Comparison of ENCODE assay signal across 8 cellular contexts in genomic region chr1:15524283-15525042, GRCh38. TPM values are rescaled to one million over a fixed set of nuclear protein-coding genes. Genes with fewer than 3 reads are reported as not detected.
DNase-seq lines count a peak whose midpoint lies in the region; ATAC-seq and TF ChIP-seq lines count a peak whose summit lies in the region.

No MANE protein-coding gene starts in this region.

- H3K27ac ChIP-seq in mucosa of rectum (ENCODE audit: low read depth in 2 of 2, low read length in 2 of 2), result peak overlapping the region; percentile 99

- peaks cover 56% of the 10 kb centered on the region for H3K4me1 Mint-ChIP-seq in activated T-cell treated with anti-CD3 and anti-CD28 coated beads, Interleukin-2, amount 50 U/mL, for 24 hours (ENCODE audit: low read depth)

- ATAC-seq in GM21619 (IDR thresholded peaks at IDR 0.05; ENCODE audit: unreplicated experiment), result peak; percentile 35

- peak overlapping the region; percentile 84 for H3K4me3 ChIP-seq in Jurkat, Clone E6-1 (ENCODE audit: low read length)
- peak overlapping the region; percentile 82 to 86 for H3K4me3 ChIP-seq in mucosa of rectum (ENCODE audit: low read length in 2 of 2)

- peak overlapping the region; percentile 91 for H3K4me3 Mint-ChIP-seq in activated T-cell treated with anti-CD3 and anti-CD28 coated beads, Interleukin-2, amount 50 U/mL, for 24 hours

- peaks cover 4% of the 10 kb centered on the region for H3K36me3 Mint-ChIP-seq in activated T-cell treated with anti-CD3 and anti-CD28 coated beads, Interleukin-2, amount 50 U/mL, for 24 hours (ENCODE audit: low read depth)

- no peaks in the 10 kb centered on the region for H3K9me3 ChIP-seq in mucosa of rectum (ENCODE audit: control insufficient read depth in 2 of 2, low read length in 2 of 2)

- H3K4me1 ChIP-seq in mucosa of rectum (ENCODE audit: control insufficient read depth in 2 of 2, insufficient read depth in 2 of 2, low read length in 2 of 2), result peaks cover 28% of the 10 kb centered on the region in 2 donors

- H3K36me3 ChIP-seq in mucosa of rectum (ENCODE audit: control insufficient read depth in 2 of 2, insufficient read depth in 2 of 2, low read length in 2 of 2), result no peaks in the 10 kb centered on the region

- peak overlapping the region; percentile 100 for H3K27ac Mint-ChIP-seq in activated T-cell treated with anti-CD3 and anti-CD28 coated beads, Interleukin-2, amount 50 U/mL, for 24 hours

- no peaks in the 10 kb centered on the region for H3K27me3 ChIP-seq in mucosa of rectum (ENCODE audit: control insufficient read depth in 2 of 2, insufficient read depth in 2 of 2, low read length in 2 of 2)

- DNase-seq in DMS 273 (lab: John Stamatoyannopoulos, UW; ENCODE audit: unreplicated experiment) (peak; percentile 99), OCI-M2 (lab: John Stamatoyannopoulos, UW; ENCODE audit: unreplicated experiment) (peak; percentile 89), erythroblast (lab: John Stamatoyannopoulos, UW) (peak; percentile 100)
- peak; percentile 86 for DNase-seq in Jurkat, Clone E6-1 (ENCODE audit: low read depth, low spot score)
- peak; percentile 100 for DNase-seq in activated T-cell treated with anti-CD3 and anti-CD28 coated beads, Interleukin-2, amount 50 U/mL, for 24 hours
- DNase-seq in stimulated activated CD8-positive, alpha-beta memory T cell treated with anti-CD3 and anti-CD28 coated beads, Interleukin-4, amount 100 ng/mL, for 4 hours (ENCODE audit: low read depth in 2 of 2, low spot score in 1 of 2), result peak; percentile 99

- H3K9ac ChIP-seq in mucosa of rectum (ENCODE audit: low read depth in 1 of 2, low read length in 2 of 2), result peak overlapping the region in 1 of 2 donors; percentile 80

- TF ChIP-seq POLR2A in erythroblast (IDR thresholded peaks at IDR 0.05; ENCODE audit: low read length), result no peak

- no peaks in the 10 kb centered on the region for H3K9me3 Mint-ChIP-seq in activated T-cell treated with anti-CD3 and anti-CD28 coated beads, Interleukin-2, amount 50 U/mL, for 24 hours

- H3K27me3 Mint-ChIP-seq in activated T-cell treated with anti-CD3 and anti-CD28 coated beads, Interleukin-2, amount 50 U/mL, for 24 hours, result no peaks in the 10 kb centered on the region

RNA-seq across cellular contexts. Expression of gene CASP9, which starts 0.4 kb away (rescaled TPM):
- polyA plus RNA-seq in Jurkat, Clone E6-1 (2012; ENCODE audit: insufficient read depth, insufficient read length), result 9.0 TPM

RNA-seq across cellular contexts. Expression of gene DNAJC16, which starts 2.2 kb away (rescaled TPM):
- 4.1 TPM for polyA plus RNA-seq in Jurkat, Clone E6-1 (2012; ENCODE audit: insufficient read depth, insufficient read length)

RNA-seq across cellular contexts. Expression of gene CELA2B, which starts 48.6 kb away (rescaled TPM):
- polyA plus RNA-seq in Jurkat, Clone E6-1 (2012; ENCODE audit: insufficient read depth, insufficient read length), result not detected

Comparison
In these comparisons a context has a peak if more than half of its experiments do, and no peak if none do; other contexts are left out.
1. Peak in every context shown above with its lines: DNase-seq, ATAC-seq, H3K4me3 ChIP-seq and H3K27ac ChIP-seq.